Comparison of ENCODE assay signal across 20 cellular contexts in the genomic region with DNA sequence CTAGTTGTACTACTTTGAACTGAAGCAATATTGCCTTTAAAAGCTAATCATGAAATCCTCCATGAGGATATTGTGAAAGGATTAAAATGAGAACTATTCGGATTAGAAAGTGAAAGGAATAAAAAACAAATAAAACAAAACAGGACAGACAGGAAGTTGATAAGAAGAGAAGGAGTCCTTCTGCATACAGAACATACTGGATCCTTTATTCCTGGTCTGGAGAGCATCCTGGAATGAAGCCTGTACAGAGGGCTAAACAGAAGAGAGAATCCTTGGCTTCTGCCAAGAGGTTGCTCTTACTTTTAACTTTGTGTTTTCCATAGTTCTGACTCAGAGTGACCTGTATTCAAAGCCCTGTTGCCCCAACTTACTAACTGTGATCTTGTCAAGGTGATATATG. TPM values are rescaled to one million over a fixed set of nuclear protein-coding genes. Genes with fewer than 3 reads are reported as not detected.
A peak's percentile ranks its signal among the peaks of the same experiment; 100 is the strongest.
DNase-seq lines count a peak whose midpoint lies in the region; ATAC-seq and TF ChIP-seq lines count a peak whose summit lies in the region.
"Had no signal": no experiment of that assay in that cellular context is flagged by ENCODE, and none has a peak within 500 bp of the region (broad histone marks: within the 10 kb centered on the region; RNA-seq: fewer than 3 reads in every experiment).

No MANE protein-coding gene starts in this region.

- H3K27ac Mint-ChIP-seq in endodermal cell: no peak overlapping the region
- no peak overlapping the region for H3K27ac Mint-ChIP-seq in nephron progenitor cell
- H3K27ac Mint-ChIP-seq: activated CD4-positive, alpha-beta memory T cell treated with anti-CD3 and anti-CD28 coated beads, Interleukin-2, amount 10 ng/mL, durations not matched to agents 7 days and 5 days; activated naive CD8-positive, alpha-beta T cell treated with anti-CD3 and anti-CD28 coated beads, Interleukin-2, amount 10 ng/mL, durations not matched to agents 7 days and 5 days; GM23338; immature natural killer cell had no signal

- H3K4me3 ChIP-seq in hepatocyte (no peak overlapping the region), osteoblast (ENCODE audit: insufficient read depth, low read length) (no peak overlapping the region), endodermal cell (ENCODE audit: low read length) (no peak overlapping the region), H7 (ENCODE audit: insufficient read depth, low read depth, low read length) (no peak overlapping the region)
- H3K4me3 ChIP-seq: BLaER1 treated with 17β-estradiol and CSF1 and Interleukin-3, amounts not matched to agents 10 nM and 100 nM; GM23338; prostate gland had no signal

- TF ChIP-seq CTCF in hepatocyte (IDR thresholded peaks at IDR 0.05; ENCODE audit: poor library complexity) (no peak), osteoblast (IDR thresholded peaks at IDR 0.05; ENCODE audit: extremely low read depth, low read depth, low read length) (no peak), endodermal cell (conservative IDR thresholded peaks at IDR 0.05) (no peak), nephron progenitor cell (IDR thresholded peaks at IDR 0.05) (no peak)

- H3K36me3 Mint-ChIP-seq in endodermal cell (ENCODE audit: low read depth) (no peaks in the 10 kb centered on the region), nephron progenitor cell (ENCODE audit: low read depth) (no peaks in the 10 kb centered on the region)
- H3K36me3 Mint-ChIP-seq: activated naive CD8-positive, alpha-beta T cell treated with anti-CD3 and anti-CD28 coated beads, Interleukin-2, amount 10 ng/mL, durations not matched to agents 7 days and 5 days; immature natural killer cell had no signal

- ATAC-seq in SK-N-SH treated with all-trans-retinoic acid at 6 μM for 48 hours: peak; percentile 60
- ATAC-seq: GM23338 had no signal

- no peaks in the 10 kb centered on the region for H4K20me1 ChIP-seq in hepatocyte (ENCODE audit: insufficient read depth, poor library complexity, severe bottlenecking)
- H4K20me1 ChIP-seq in osteoblast (ENCODE audit: insufficient read depth, low read length): no peaks in the 10 kb centered on the region
- H4K20me1 ChIP-seq: BLaER1 treated with 17β-estradiol and CSF1 and Interleukin-3, amounts not matched to agents 10 nM and 100 nM had no signal

- H3K36me3 ChIP-seq in hepatocyte (replicated peaks; ENCODE audit: insufficient read depth, low read depth): no peaks in the 10 kb centered on the region
- H3K36me3 ChIP-seq in osteoblast (ENCODE audit: insufficient read depth, low read length): no peaks in the 10 kb centered on the region
- H3K36me3 ChIP-seq in endodermal cell (ENCODE audit: control insufficient read depth, insufficient read depth, low read length): no peaks in the 10 kb centered on the region
- H3K36me3 ChIP-seq in H7 (replicated peaks; ENCODE audit: control insufficient read depth, insufficient read depth, low read length): no peaks in the 10 kb centered on the region
- H3K36me3 ChIP-seq: BLaER1 treated with 17β-estradiol and CSF1 and Interleukin-3, amounts not matched to agents 10 nM and 100 nM; prostate gland had no signal

- no peak overlapping the region for H2AFZ ChIP-seq in hepatocyte
- H2AFZ ChIP-seq in osteoblast (ENCODE audit: low read length): no peak overlapping the region
- H2AFZ ChIP-seq: GM23338 had no signal

- H3K4me1 Mint-ChIP-seq in endodermal cell (peaks cover 15% of the 10 kb centered on the region), nephron progenitor cell (no peaks in the 10 kb centered on the region)
- H3K4me1 Mint-ChIP-seq: activated CD4-positive, alpha-beta memory T cell treated with anti-CD3 and anti-CD28 coated beads, Interleukin-2, amount 10 ng/mL, durations not matched to agents 7 days and 5 days; GM23338 had no signal

- no peaks in the 10 kb centered on the region for H3K9me3 ChIP-seq in hepatocyte (ENCODE audit: low read depth)
- no peaks in the 10 kb centered on the region for H3K9me3 ChIP-seq in osteoblast (ENCODE audit: low read depth, low read length)
- peaks cover 17% of the 10 kb centered on the region for H3K9me3 ChIP-seq in endodermal cell (ENCODE audit: control insufficient read depth, low read length)
- H3K9me3 ChIP-seq: prostate gland had no signal

- 61% methylated on average over 1 of the region's 1 CpG for WGBS in hepatocyte (ENCODE audit: low lambda C conversion rate, missing lambda C conversion rate)
- WGBS in endodermal cell (ENCODE audit: insufficient coverage in 1 of 2, insufficient read length in 1 of 2), 2 experiments: 91% methylated on average over 1 of the region's 1 CpG; no CpG with 5 or more reads in 1 of the 2 experiments

- H3K4me2 ChIP-seq in hepatocyte: peak overlapping the region; percentile 22
- H3K4me2 ChIP-seq in osteoblast (ENCODE audit: insufficient read depth, low read length): peak overlapping the region; percentile 23
- H3K4me2 ChIP-seq: GM23338 had no signal

- peak; percentile 18 for DNase-seq in EH (ENCODE audit: low read depth)
- DNase-seq in hepatocyte (ENCODE audit: low spot score): no peak
- DNase-seq in osteoblast (ENCODE audit: insufficient read length, low spot score, missing footprints): no peak
- DNase-seq in endodermal cell: no peak
- DNase-seq in H7: no peak
- no peak for DNase-seq in nephron progenitor cell
- DNase-seq: activated CD4-positive, alpha-beta memory T cell treated with anti-CD3 and anti-CD28 coated beads, Interleukin-2, amount 10 ng/mL, durations not matched to agents 7 days and 5 days; activated naive CD8-positive, alpha-beta T cell treated with anti-CD3 and anti-CD28 coated beads, Interleukin-2, amount 10 ng/mL, durations not matched to agents 7 days and 5 days; activated T-cell treated with anti-CD3 and anti-CD28 coated beads, Interleukin-2, amount 50 U/mL, for 48 hours; central memory CD4-positive, alpha-beta T cell; DMS79; effector memory CD4-positive, alpha-beta T cell; immature natural killer cell; NCI-H187; NCI-H524; stimulated activated CD4-positive, alpha-beta T cell treated with anti-CD3 and anti-CD28 coated beads, Interleukin-15, amount 100 ng/mL, for 24 hours had no signal

- peaks cover 27% of the 10 kb centered on the region for H3K9me3 Mint-ChIP-seq in endodermal cell
- peaks cover 38% of the 10 kb centered on the region for H3K9me3 Mint-ChIP-seq in nephron progenitor cell

- H3K9ac ChIP-seq in endodermal cell (ENCODE audit: extremely low read depth, low read length, poor library complexity, severe bottlenecking): no peak overlapping the region
- H3K9ac ChIP-seq: BLaER1 treated with 17β-estradiol and CSF1 and Interleukin-3, amounts not matched to agents 10 nM and 100 nM had no signal

- H3K9me2 ChIP-seq in hepatocyte (replicated peaks; ENCODE audit: insufficient read depth): no peaks in the 10 kb centered on the region

- H3K27me3 Mint-ChIP-seq in endodermal cell (ENCODE audit: insufficient read depth): no peaks in the 10 kb centered on the region
- peaks cover 6% of the 10 kb centered on the region for H3K27me3 Mint-ChIP-seq in nephron progenitor cell (ENCODE audit: low read depth, poor library complexity)

- H3K4me3 Mint-ChIP-seq in endodermal cell (no peak overlapping the region), nephron progenitor cell (no peak overlapping the region)
- H3K4me3 Mint-ChIP-seq: activated CD4-positive, alpha-beta memory T cell treated with anti-CD3 and anti-CD28 coated beads, Interleukin-2, amount 10 ng/mL, durations not matched to agents 7 days and 5 days; activated naive CD8-positive, alpha-beta T cell treated with anti-CD3 and anti-CD28 coated beads, Interleukin-2, amount 10 ng/mL, durations not matched to agents 7 days and 5 days; GM23338; immature natural killer cell had no signal

- peaks cover 11% of the 10 kb centered on the region for H3K4me1 ChIP-seq in hepatocyte (ENCODE audit: insufficient read depth)
- peaks cover 23% of the 10 kb centered on the region for H3K4me1 ChIP-seq in osteoblast (ENCODE audit: insufficient read depth, low read length)
- no peaks in the 10 kb centered on the region for H3K4me1 ChIP-seq in endodermal cell (ENCODE audit: control insufficient read depth, insufficient read depth, low read length)

- H3K27me3 ChIP-seq in hepatocyte: no peaks in the 10 kb centered on the region
- H3K27me3 ChIP-seq in osteoblast (ENCODE audit: insufficient read depth, low read length): no peaks in the 10 kb centered on the region
- H3K27me3 ChIP-seq in endodermal cell (ENCODE audit: control insufficient read depth, insufficient read depth, low read length, poor library complexity, severe bottlenecking): no peaks in the 10 kb centered on the region
- no peaks in the 10 kb centered on the region for H3K27me3 ChIP-seq in H7 (ENCODE audit: control insufficient read depth, insufficient read depth, low read length)
- H3K27me3 ChIP-seq: BLaER1 treated with 17β-estradiol and CSF1 and Interleukin-3, amounts not matched to agents 10 nM and 100 nM had no signal

- H3K27ac ChIP-seq in hepatocyte: no peak overlapping the region
- no peak overlapping the region for H3K27ac ChIP-seq in osteoblast (ENCODE audit: low read depth, low read length)
- H3K27ac ChIP-seq in endodermal cell (ENCODE audit: low read depth, low read length): no peak overlapping the region
- H3K27ac ChIP-seq: prostate gland had no signal

- H3K79me2 ChIP-seq in hepatocyte (no peaks in the 10 kb centered on the region), osteoblast (ENCODE audit: insufficient read depth, low read length) (no peaks in the 10 kb centered on the region)

TF ChIP-seq in SK-N-SH treated with all-trans-retinoic acid at 6 μM for 48 hours, 23 proteins besides CTCF, POLR2A, EP300 and RAD21:
- TF ChIP-seq, protein P1, sequence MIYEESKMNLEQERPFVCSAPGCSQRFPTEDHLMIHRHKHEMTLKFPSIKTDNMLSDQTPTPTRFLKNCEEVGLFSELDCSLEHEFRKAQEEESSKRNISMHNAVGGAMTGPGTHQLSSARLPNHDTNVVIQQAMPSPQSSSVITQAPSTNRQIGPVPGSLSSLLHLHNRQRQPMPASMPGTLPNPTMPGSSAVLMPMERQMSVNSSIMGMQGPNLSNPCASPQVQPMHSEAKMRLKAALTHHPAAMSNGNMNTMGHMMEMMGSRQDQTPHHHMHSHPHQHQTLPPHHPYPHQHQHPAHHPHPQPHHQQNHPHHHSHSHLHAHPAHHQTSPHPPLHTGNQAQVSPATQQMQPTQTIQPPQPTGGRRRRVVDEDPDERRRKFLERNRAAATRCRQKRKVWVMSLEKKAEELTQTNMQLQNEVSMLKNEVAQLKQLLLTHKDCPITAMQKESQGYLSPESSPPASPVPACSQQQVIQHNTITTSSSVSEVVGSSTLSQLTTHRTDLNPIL (CRISPR knock-in tag; IDR thresholded peaks at IDR 0.05; ENCODE audit: low read depth): no peak
- TF ChIP-seq ISL1 (CRISPR knock-in tag; IDR thresholded peaks at IDR 0.05): 0 out of 2 replicates have a peak, but pooled peaks have one; percentile 25

RNA-seq across cellular contexts. Expression of gene CTIF, which starts 45.0 kb away (rescaled TPM):
- total RNA-seq in hepatocyte: 24.0 and 27.9 TPM in 2 replicates
- 22.1 and 24.9 TPM in 2 replicates for polyA plus RNA-seq in hepatocyte
- total RNA-seq in osteoblast: 58.6 and 65.9 TPM in 2 replicates
- total RNA-seq in endodermal cell: 10 to 100 TPM; 33.8 to 41.6 TPM
- 35.4 TPM for polyA plus RNA-seq in endodermal cell (2013, experiment 1 of 2)
- 34.4 TPM for polyA plus RNA-seq in endodermal cell (2013, experiment 2 of 2)
- total RNA-seq in H7 (2014; rRNA removed; shearing (Covaris generic)): 9.8 and 25.7 TPM in 2 replicates
